Comparison of ENCODE assay signal across 1 cellular context in genomic region chr15:80163217-80163616, GRCh38.
TF ChIP-seq lines count a peak whose summit lies in the region.

No MANE protein-coding gene starts in this region.

TF ChIP-seq in liver, 16 proteins besides CTCF, POLR2A, EP300 and RAD21 (continued from another document):
- TF ChIP-seq, protein P1, sequence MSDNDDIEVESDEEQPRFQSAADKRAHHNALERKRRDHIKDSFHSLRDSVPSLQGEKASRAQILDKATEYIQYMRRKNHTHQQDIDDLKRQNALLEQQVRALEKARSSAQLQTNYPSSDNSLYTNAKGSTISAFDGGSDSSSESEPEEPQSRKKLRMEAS (IDR thresholded peaks at IDR 0.05): peak; percentile 98
TF ChIP-seq in liver: peak in this region for 15.
